8 cellular contexts compared by ENCODE assay signal in the genomic region with DNA sequence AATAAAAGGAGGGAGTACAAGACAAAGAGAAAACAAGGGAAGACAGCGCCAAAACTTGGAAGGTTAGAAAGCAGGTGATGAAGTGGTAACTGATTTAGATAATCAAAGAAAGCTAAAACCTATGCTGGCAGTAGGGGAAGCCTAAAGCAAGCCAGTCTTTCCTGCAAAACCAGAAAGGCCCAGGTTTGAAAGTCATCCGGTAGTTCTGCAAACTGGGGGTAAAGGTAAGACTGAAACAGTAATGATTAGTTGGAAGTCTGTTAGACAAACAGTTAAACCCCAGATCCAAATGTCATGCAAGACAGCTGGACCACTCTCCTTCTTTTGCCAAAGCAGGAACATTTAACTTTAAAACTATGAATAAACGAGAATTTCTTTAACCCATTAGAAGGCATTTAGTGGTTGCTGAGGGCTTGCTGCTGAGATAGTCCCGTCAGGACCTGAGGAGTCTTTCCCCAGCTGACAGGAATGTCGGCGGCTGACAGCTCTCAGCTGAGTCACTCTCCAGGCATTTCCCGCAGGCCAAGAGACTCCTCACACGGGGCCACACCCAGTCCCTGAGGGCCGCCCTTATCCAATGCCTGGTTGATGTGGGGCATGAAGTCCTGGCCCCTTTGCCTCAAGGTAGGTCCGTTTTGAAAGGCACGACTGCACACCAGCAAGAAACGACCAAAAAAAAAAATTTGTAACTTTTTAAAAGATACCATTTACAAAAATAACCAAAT. TPM values are rescaled to one million over a fixed set of nuclear protein-coding genes. Genes with fewer than 3 reads are reported as not detected.
DNase-seq lines count a peak whose midpoint lies in the region; ATAC-seq and TF ChIP-seq lines count a peak whose summit lies in the region.

No MANE protein-coding gene starts in this region.

- H3K4me2 ChIP-seq in GM23248 (ENCODE audit: unreplicated experiment) (peak overlapping the region; percentile 70), SK-N-SH (peak overlapping the region; percentile 70)

- ATAC-seq in GM19351 (IDR thresholded peaks at IDR 0.05; ENCODE audit: unreplicated experiment) = no peak
- ATAC-seq in GM18511 (IDR thresholded peaks at IDR 0.05; ENCODE audit: unreplicated experiment) = no peak
- ATAC-seq in HG02798 (IDR thresholded peaks at IDR 0.05; ENCODE audit: poor library complexity, unreplicated experiment) = no peak

- H3K9me2 ChIP-seq in GM23248 (ENCODE audit: insufficient read depth) (no peaks in the 10 kb centered on the region), SK-N-SH (no peaks in the 10 kb centered on the region)

- peak overlapping the region; percentile 46 for H3K27ac ChIP-seq in GM23248
- peak overlapping the region; percentile 26 to 52; a peak in 3 of 4 replicates for H3K27ac ChIP-seq in SK-N-SH (ENCODE audit: low read depth in 2 of 2, low read length in 1 of 2)

- H3K9ac ChIP-seq in GM23248 (peak overlapping the region; percentile 24; the same call in 1 of the 2 replicates), SK-N-SH (no peak overlapping the region; the same call in 1 of the 2 replicates)

- POLR2A ChIA-PET in SK-N-SH (lab: Yijun Ruan, JAX) = no interaction called here

- 15 to 18% methylated on average over 12 of the region's 12 CpGs for WGBS in GM23248 (ENCODE audit: low coverage in 1 of 2, low lambda C conversion rate in 2 of 2, missing lambda C conversion rate in 2 of 2), 2 experiments
- 20% methylated on average over 12 of the region's 12 CpGs for WGBS in SK-N-SH (ENCODE audit: low lambda C conversion rate)

- no peaks in the 10 kb centered on the region for H3K36me3 ChIP-seq in GM23248 (ENCODE audit: low read depth)
- no peaks in the 10 kb centered on the region for H3K36me3 ChIP-seq in SK-N-SH (replicated peaks in 1 of 2; ENCODE audit: control insufficient read depth in 1 of 2, insufficient read depth in 2 of 2, low read length in 1 of 2)

- H3K27me3 ChIP-seq in GM23248 (replicated peaks; ENCODE audit: insufficient read depth) (no peaks in the 10 kb centered on the region), SK-N-SH (ENCODE audit: insufficient read depth) (no peaks in the 10 kb centered on the region)

- H3F3A ChIP-seq in GM23248 (ENCODE audit: insufficient read depth) (no peaks in the 10 kb centered on the region), SK-N-SH (replicated peaks; ENCODE audit: insufficient read depth) (peaks cover 5% of the 10 kb centered on the region)

- TF ChIP-seq EP300 in SK-N-SH (IDR thresholded peaks at IDR 0.05; ENCODE audit: borderline replicate concordance in 1 of 2, low read depth in 1 of 2, low read length in 1 of 2) = peak in 1 of 2 experiments; percentile 81; a peak in 1 of 4 replicates

- H4K20me1 ChIP-seq in GM23248 (ENCODE audit: insufficient read depth) = no peaks in the 10 kb centered on the region
- no peaks in the 10 kb centered on the region for H4K20me1 ChIP-seq in SK-N-SH (ENCODE audit: insufficient read depth)

- CTCF ChIA-PET in SK-N-SH (lab: Yijun Ruan, JAX) = interaction anchor here (1.0 to 10.8 kb wide), 2 partner anchors 149 to 162 kb away, joined by 3 to 263 read pairs; no protein-coding TSS in a partner anchor

- H3K4me3 ChIP-seq in GM23248 (peak overlapping the region; percentile 26), SK-N-SH (ENCODE audit: low read depth in 2 of 2, low read length in 1 of 2) (peak overlapping the region in 1 of 2 experiments; percentile 36; a peak in 1 of 4 replicates)

- DNase-seq in GM23248 (peak; percentile 95), SK-N-SH (peak; percentile 17), glomerular endothelial cell (ENCODE audit: extremely low read depth, low read depth, low spot score) (peak; percentile 25), renal cortical epithelial cell (ENCODE audit: low read depth) (peak; percentile 86)
- DNase-seq in stimulated activated CD8-positive, alpha-beta memory T cell treated with anti-CD3 and anti-CD28 coated beads, Interleukin-4, amount 100 ng/mL, for 48 hours = no peak

- H2AFZ ChIP-seq in GM23248 (peak overlapping the region; percentile 28; the same call in 1 of the 2 replicates), SK-N-SH (ENCODE audit: low read depth) (peak overlapping the region; percentile 57; the same call in 1 of the 2 replicates)

- no peaks in the 10 kb centered on the region for H3K9me3 ChIP-seq in GM23248 (ENCODE audit: low read depth)
- no peaks in the 10 kb centered on the region for H3K9me3 ChIP-seq in SK-N-SH

- no peak for TF ChIP-seq RAD21 in SK-N-SH (IDR thresholded peaks at IDR 0.05; ENCODE audit: low read length)

- no peak for TF ChIP-seq CTCF in SK-N-SH (IDR thresholded peaks at IDR 0.05)

- H3K4me1 ChIP-seq in GM23248 (ENCODE audit: insufficient read depth) = peaks cover 27% of the 10 kb centered on the region
- peaks cover 0 to 18% of the 10 kb centered on the region in 2 experiments; a peak in 2 of 4 replicates for H3K4me1 ChIP-seq in SK-N-SH (ENCODE audit: control insufficient read depth in 1 of 2, insufficient read depth in 2 of 2, low read depth in 1 of 2, low read length in 1 of 2)

- in situ Hi-C loops in GM23248 (cut with MboI) = loop anchor here (25.0 kb wide), 1 partner anchor 574 kb away; no protein-coding TSS in a partner anchor

- H3K79me2 ChIP-seq in GM23248 (ENCODE audit: insufficient read depth) (no peaks in the 10 kb centered on the region), SK-N-SH (ENCODE audit: insufficient read depth) (no peaks in the 10 kb centered on the region)

TF ChIP-seq in SK-N-SH, 30 proteins besides CTCF, POLR2A, EP300 and RAD21 (continues in another document):
- TF ChIP-seq USF1 (IDR thresholded peaks at IDR 0.05; ENCODE audit: borderline replicate concordance, low read depth) (no peak), FOSL2 (IDR thresholded peaks at IDR 0.05; ENCODE audit: borderline replicate concordance, low read depth) (peak; percentile 88), TCF12 (IDR thresholded peaks at IDR 0.05) (peak; percentile 75; the same call in 1 of the 2 replicates), TEAD4 (IDR thresholded peaks at IDR 0.05; ENCODE audit: borderline replicate concordance, insufficient read depth) (peak; percentile 86), FOXM1 (IDR thresholded peaks at IDR 0.05; ENCODE audit: low read depth) (no peak), USF2 (IDR thresholded peaks at IDR 0.05; ENCODE audit: borderline replicate concordance, low read depth, low read length) (no peak), MAX (IDR thresholded peaks at IDR 0.05; ENCODE audit: low read depth) (peak; percentile 46; the same call in 1 of the 2 replicates), TAF1 (IDR thresholded peaks at IDR 0.05; ENCODE audit: borderline replicate concordance, low read depth, low read length) (no peak), POLR2AphosphoS5 (IDR thresholded peaks at IDR 0.05; ENCODE audit: low read depth, low read length) (no peak), ZBTB33 (IDR thresholded peaks at IDR 0.05; ENCODE audit: borderline replicate concordance, low read depth) (0 out of 2 replicates have a peak, but pooled peaks have one; percentile 0), SIN3A (IDR thresholded peaks at IDR 0.05; ENCODE audit: borderline replicate concordance, low read depth, low read length) (peak; percentile 97; the same call in 1 of the 2 replicates), FOXJ3 (CRISPR knock-in tag; IDR thresholded peaks at IDR 0.05) (no peak), JUND (IDR thresholded peaks at IDR 0.05) (peak; percentile 95), YY1 (IDR thresholded peaks at IDR 0.05; ENCODE audit: low read depth) (no peak), NRF1 (IDR thresholded peaks at IDR 0.05; ENCODE audit: low read depth, low read length) (no peak), MXI1 (IDR thresholded peaks at IDR 0.05; ENCODE audit: low read depth, low read length) (no peak)

RNA-seq across cellular contexts. Expression of gene CFAP300, which starts 36.3 kb away (rescaled TPM):
- total RNA-seq in GM23248 (2014; rRNA removed; shearing (Covaris generic)) = 7.3 and 10.2 TPM in 2 replicates
- polyA plus RNA-seq in GM23248 (2016; fragmentation: Nextera tagmentation; extraction: Ambion mirVana) = 14.0 and 15.3 TPM in 2 replicates
- 1.5 and 2.5 TPM in 2 replicates for polyA plus RNA-seq in SK-N-SH (2012; rRNA removed)
- 2.5 and 3.5 TPM in 2 replicates for polyA plus RNA-seq in SK-N-SH (2012; cell fraction: cytosol; rRNA removed)
- 1.7 TPM in 2 replicates for polyA plus RNA-seq in SK-N-SH (2012; cell fraction: nucleus; rRNA removed)
- total RNA-seq in glomerular endothelial cell = 0.23 TPM in 1 of 2 replicates, not detected in the other
- 2.6 and 11.9 TPM in 2 replicates for total RNA-seq in renal cortical epithelial cell
